9 cellular contexts compared by ENCODE assay signal in the genomic region with DNA sequence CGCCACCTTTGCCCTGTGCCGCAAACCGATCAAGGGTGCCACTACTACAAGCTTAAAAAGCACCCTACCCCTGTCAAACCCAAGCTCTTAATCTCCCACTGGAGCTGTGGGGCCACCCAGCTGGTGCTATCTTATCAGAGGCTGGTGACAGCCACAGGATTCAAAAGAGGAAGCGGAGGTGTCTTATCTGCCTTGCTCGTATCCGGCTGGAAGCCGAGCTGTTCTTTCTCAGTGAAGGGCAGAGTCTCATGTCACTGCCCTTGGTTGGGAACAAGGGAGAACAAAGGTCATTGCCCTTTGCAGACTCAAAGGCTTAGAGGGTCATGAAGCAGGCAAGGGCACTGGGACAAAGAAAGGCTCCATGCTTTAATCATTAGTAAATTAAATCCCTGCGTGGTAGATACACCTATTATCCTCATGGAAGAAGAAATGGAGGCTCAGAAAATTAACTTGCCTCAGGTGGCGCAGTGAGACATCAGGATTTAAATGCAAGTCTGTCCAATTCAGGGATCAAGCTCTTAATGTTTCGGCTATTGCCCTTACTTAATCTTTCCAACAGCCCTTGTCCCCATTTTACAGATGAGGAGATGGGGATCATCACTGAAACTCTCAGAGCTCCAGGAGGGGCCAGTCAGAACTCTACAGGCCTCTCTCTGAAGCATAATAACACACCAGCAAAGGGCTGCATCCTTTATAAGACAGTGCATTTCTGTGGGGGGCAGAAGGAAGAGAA.
DNase-seq lines count a peak whose midpoint lies in the region; ATAC-seq and TF ChIP-seq lines count a peak whose summit lies in the region.
"Had no signal": no experiment of that assay in that cellular context is flagged by ENCODE, and none has a peak within 500 bp of the region (broad histone marks: within the 10 kb centered on the region; RNA-seq: fewer than 3 reads in every experiment).

No MANE protein-coding gene starts in this region.

- H3K4me1 ChIP-seq in thyroid gland: no peaks in the 10 kb centered on the region

- H3K27me3 ChIP-seq in thyroid gland: no peaks in the 10 kb centered on the region
- H3K27me3 ChIP-seq: SJSA1 had no signal

- WGBS in thyroid gland, 2 donors: 74 to 89% methylated on average over 9 to 10 of the region's 10 CpGs

- intact Hi-C loops in thyroid gland (cut with DNase I): no loop called here

- no peak for TF ChIP-seq CTCF in thyroid gland (IDR thresholded peaks at IDR 0.05)

- DNase-seq in GF-D8 (lab: John Stamatoyannopoulos, UW): peak; percentile 93
- peak; percentile 45 for DNase-seq in NCI-H82 treated with DMSO at 0.1 percent for 48 hours (lab: John Stamatoyannopoulos, UW; ENCODE audit: unreplicated experiment)
- DNase-seq in iPS-NIHi7 (ENCODE audit: extremely low spot score): peak; percentile 35
- DNase-seq in thyroid gland: no peak
- no peak for DNase-seq in amygdala (lab: John Stamatoyannopoulos, UW)
- no peak for DNase-seq in AG08395 (ENCODE audit: low spot score)

- no peaks in the 10 kb centered on the region for H3K36me3 ChIP-seq in thyroid gland
- H3K36me3 ChIP-seq: SJSA1 had no signal

- no peak for TF ChIP-seq POLR2A in thyroid gland (IDR thresholded peaks at IDR 0.05)

- H3K27ac ChIP-seq in thyroid gland: no peak overlapping the region
- H3K27ac ChIP-seq: SJSA1 had no signal

- H3K9me3 ChIP-seq in thyroid gland: no peaks in the 10 kb centered on the region
- H3K9me3 ChIP-seq: SJSA1 had no signal

- H3K4me3 ChIP-seq in thyroid gland (replicated peaks in 1 of 3): no peak overlapping the region
- H3K4me3 ChIP-seq: SJSA1 had no signal

- ATAC-seq in GM21528 (IDR thresholded peaks at IDR 0.05; ENCODE audit: low FRiP score, unreplicated experiment): peak; percentile 65
- no peak for ATAC-seq in GM21786 (IDR thresholded peaks at IDR 0.05; ENCODE audit: unreplicated experiment)

Comparison
In these comparisons a context has a peak if more than half of its experiments do, and no peak if none do; other contexts are left out.
1. DNase-seq: peak in GF-D8 (single experiment), NCI-H82 treated with DMSO at 0.1 percent for 48 hours (single experiment) and iPS-NIHi7 (single experiment); none in thyroid gland (0 of 2), amygdala (0 of 56) and AG08395 (single experiment).